4 cellular contexts compared by ENCODE assay signal in genomic region chr6:3859878-3860552, GRCh38.
TF ChIP-seq lines count a peak whose summit lies in the region.

No MANE protein-coding gene starts in this region.

TF ChIP-seq in HepG2, 621 proteins besides CTCF, POLR2A, EP300 and RAD21:
- no peak for TF ChIP-seq ZBTB7A (CRISPR knock-in tag; IDR thresholded peaks at IDR 0.05)
- TF ChIP-seq ZNF160 (CRISPR knock-in tag; IDR thresholded peaks at IDR 0.05), result peak; percentile 59; the same call in 1 of the 2 replicates

TF ChIP-seq in SK-N-SH, 30 proteins besides CTCF, POLR2A, EP300 and RAD21:
- TF ChIP-seq MXI1 (IDR thresholded peaks at IDR 0.05; ENCODE audit: low read depth, low read length) (no peak), TCF12 (IDR thresholded peaks at IDR 0.05) (peak; percentile 42; the same call in 1 of the 2 replicates)

TF ChIP-seq in SK-N-SH treated with all-trans-retinoic acid at 6 μM for 48 hours, 23 proteins besides CTCF, POLR2A, EP300 and RAD21 (continues in another document):
- TF ChIP-seq ZNF565 (CRISPR knock-in tag; conservative IDR thresholded peaks at IDR 0.05; ENCODE audit: low read depth), result no peak
- TF ChIP-seq BACH2 (CRISPR knock-in tag; IDR thresholded peaks at IDR 0.05; ENCODE audit: borderline replicate concordance), result no peak
- TF ChIP-seq CREB5 (CRISPR knock-in tag; IDR thresholded peaks at IDR 0.05; ENCODE audit: low read depth), result 0 out of 2 replicates have a peak, but pooled peaks have one; percentile 46
- 0 out of 2 replicates have a peak, but pooled peaks have one; percentile 22 for TF ChIP-seq ZC3H10 (CRISPR knock-in tag; IDR thresholded peaks at IDR 0.05)
- no peak for TF ChIP-seq SNAI2 (CRISPR knock-in tag; IDR thresholded peaks at IDR 0.05)
- TF ChIP-seq TCF4 (CRISPR knock-in tag; IDR thresholded peaks at IDR 0.05; ENCODE audit: borderline replicate concordance), result peak; percentile 66; the same call in 1 of the 2 replicates
- TF ChIP-seq ZNF70 (CRISPR knock-in tag; IDR thresholded peaks at IDR 0.05), result no peak
- peak; percentile 80 for TF ChIP-seq ISL1 (CRISPR knock-in tag; IDR thresholded peaks at IDR 0.05)
- no peak for TF ChIP-seq CSDC2 (CRISPR knock-in tag; IDR thresholded peaks at IDR 0.05)
- no peak for TF ChIP-seq ZNF8 (CRISPR knock-in tag; IDR thresholded peaks at IDR 0.05)
- TF ChIP-seq RARB (CRISPR knock-in tag; IDR thresholded peaks at IDR 0.05), result no peak
- TF ChIP-seq ZFP3 (CRISPR knock-in tag; IDR thresholded peaks at IDR 0.05), result no peak
- peak; percentile 5; the same call in 1 of the 2 replicates for TF ChIP-seq TOX (CRISPR knock-in tag; IDR thresholded peaks at IDR 0.05; ENCODE audit: borderline replicate concordance)
- TF ChIP-seq GLIS3 (CRISPR knock-in tag; IDR thresholded peaks at IDR 0.05), result no peak
- peak; percentile 52 for TF ChIP-seq ZFP30 (CRISPR knock-in tag; IDR thresholded peaks at IDR 0.05)
- no peak for TF ChIP-seq PATZ1 (CRISPR knock-in tag; IDR thresholded peaks at IDR 0.05; ENCODE audit: borderline replicate concordance)
- no peak for TF ChIP-seq OSR1 (CRISPR knock-in tag; IDR thresholded peaks at IDR 0.05)
- TF ChIP-seq, protein P1, sequence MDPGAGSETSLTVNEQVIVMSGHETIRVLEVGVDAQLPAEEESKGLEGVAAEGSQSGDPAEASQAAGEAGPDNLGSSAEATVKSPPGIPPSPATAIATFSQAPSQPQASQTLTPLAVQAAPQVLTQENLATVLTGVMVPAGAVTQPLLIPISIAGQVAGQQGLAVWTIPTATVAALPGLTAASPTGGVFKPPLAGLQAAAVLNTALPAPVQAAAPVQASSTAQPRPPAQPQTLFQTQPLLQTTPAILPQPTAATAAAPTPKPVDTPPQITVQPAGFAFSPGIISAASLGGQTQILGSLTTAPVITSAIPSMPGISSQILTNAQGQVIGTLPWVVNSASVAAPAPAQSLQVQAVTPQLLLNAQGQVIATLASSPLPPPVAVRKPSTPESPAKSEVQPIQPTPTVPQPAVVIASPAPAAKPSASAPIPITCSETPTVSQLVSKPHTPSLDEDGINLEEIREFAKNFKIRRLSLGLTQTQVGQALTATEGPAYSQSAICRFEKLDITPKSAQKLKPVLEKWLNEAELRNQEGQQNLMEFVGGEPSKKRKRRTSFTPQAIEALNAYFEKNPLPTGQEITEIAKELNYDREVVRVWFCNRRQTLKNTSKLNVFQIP (CRISPR knock-in tag; IDR thresholded peaks at IDR 0.05; ENCODE audit: borderline replicate concordance, low read depth), result no peak
- TF ChIP-seq PPARA (CRISPR knock-in tag; IDR thresholded peaks at IDR 0.05; ENCODE audit: borderline replicate concordance), result no peak
- TF ChIP-seq, protein P2, sequence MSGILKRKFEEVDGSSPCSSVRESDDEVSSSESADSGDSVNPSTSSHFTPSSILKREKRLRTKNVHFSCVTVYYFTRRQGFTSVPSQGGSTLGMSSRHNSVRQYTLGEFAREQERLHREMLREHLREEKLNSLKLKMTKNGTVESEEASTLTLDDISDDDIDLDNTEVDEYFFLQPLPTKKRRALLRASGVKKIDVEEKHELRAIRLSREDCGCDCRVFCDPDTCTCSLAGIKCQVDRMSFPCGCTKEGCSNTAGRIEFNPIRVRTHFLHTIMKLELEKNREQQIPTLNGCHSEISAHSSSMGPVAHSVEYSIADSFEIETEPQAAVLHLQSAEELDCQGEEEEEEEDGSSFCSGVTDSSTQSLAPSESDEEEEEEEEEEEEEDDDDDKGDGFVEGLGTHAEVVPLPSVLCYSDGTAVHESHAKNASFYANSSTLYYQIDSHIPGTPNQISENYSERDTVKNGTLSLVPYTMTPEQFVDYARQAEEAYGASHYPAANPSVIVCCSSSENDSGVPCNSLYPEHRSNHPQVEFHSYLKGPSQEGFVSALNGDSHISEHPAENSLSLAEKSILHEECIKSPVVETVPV (CRISPR knock-in tag; IDR thresholded peaks at IDR 0.05), result no peak
- TF ChIP-seq ESRRG (CRISPR knock-in tag; IDR thresholded peaks at IDR 0.05), result no peak

TF ChIP-seq in endothelial cell of umbilical vein, 7 proteins besides CTCF, POLR2A, EP300 and RAD21:
- TF ChIP-seq FOS (IDR thresholded peaks at IDR 0.05; ENCODE audit: borderline replicate concordance, insufficient read depth, low read length) (peak; percentile 14), POLR2AphosphoS5 (IDR thresholded peaks at IDR 0.05; ENCODE audit: insufficient read depth, low read depth, low read length) (no peak)
